ENCODE assay signal across 1 cellular context in genomic region chr19:57830071-57830602, GRCh38.
TF ChIP-seq lines count a peak whose summit lies in the region.

TSS of gene ZNF587B (plus strand) at chr19:57830299. CDS start at chr19:57830529, 230 bp downstream.

TF ChIP-seq in HepG2, 621 proteins besides CTCF, POLR2A, EP300 and RAD21 (continued from another document):
- peak; percentile 41; the same call in 1 of the 2 replicates for TF ChIP-seq MYC (CRISPR knock-in tag; IDR thresholded peaks at IDR 0.05; ENCODE audit: borderline replicate concordance)
- TF ChIP-seq KDM2A (CRISPR knock-in tag; IDR thresholded peaks at IDR 0.05; ENCODE audit: borderline replicate concordance, low read depth), result peak; percentile 23; the same call in 1 of the 2 replicates
- 0 out of 2 replicates have a peak, but pooled peaks have one; percentile 15 for TF ChIP-seq CREM (IDR thresholded peaks at IDR 0.05)
- no peak for TF ChIP-seq CREM (CRISPR knock-in tag; IDR thresholded peaks at IDR 0.05)
- TF ChIP-seq, protein P1, sequence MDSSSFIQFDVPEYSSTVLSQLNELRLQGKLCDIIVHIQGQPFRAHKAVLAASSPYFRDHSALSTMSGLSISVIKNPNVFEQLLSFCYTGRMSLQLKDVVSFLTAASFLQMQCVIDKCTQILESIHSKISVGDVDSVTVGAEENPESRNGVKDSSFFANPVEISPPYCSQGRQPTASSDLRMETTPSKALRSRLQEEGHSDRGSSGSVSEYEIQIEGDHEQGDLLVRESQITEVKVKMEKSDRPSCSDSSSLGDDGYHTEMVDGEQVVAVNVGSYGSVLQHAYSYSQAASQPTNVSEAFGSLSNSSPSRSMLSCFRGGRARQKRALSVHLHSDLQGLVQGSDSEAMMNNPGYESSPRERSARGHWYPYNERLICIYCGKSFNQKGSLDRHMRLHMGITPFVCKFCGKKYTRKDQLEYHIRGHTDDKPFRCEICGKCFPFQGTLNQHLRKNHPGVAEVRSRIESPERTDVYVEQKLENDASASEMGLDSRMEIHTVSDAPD (CRISPR knock-in tag; IDR thresholded peaks at IDR 0.05), result no peak
- TF ChIP-seq, protein P2, sequence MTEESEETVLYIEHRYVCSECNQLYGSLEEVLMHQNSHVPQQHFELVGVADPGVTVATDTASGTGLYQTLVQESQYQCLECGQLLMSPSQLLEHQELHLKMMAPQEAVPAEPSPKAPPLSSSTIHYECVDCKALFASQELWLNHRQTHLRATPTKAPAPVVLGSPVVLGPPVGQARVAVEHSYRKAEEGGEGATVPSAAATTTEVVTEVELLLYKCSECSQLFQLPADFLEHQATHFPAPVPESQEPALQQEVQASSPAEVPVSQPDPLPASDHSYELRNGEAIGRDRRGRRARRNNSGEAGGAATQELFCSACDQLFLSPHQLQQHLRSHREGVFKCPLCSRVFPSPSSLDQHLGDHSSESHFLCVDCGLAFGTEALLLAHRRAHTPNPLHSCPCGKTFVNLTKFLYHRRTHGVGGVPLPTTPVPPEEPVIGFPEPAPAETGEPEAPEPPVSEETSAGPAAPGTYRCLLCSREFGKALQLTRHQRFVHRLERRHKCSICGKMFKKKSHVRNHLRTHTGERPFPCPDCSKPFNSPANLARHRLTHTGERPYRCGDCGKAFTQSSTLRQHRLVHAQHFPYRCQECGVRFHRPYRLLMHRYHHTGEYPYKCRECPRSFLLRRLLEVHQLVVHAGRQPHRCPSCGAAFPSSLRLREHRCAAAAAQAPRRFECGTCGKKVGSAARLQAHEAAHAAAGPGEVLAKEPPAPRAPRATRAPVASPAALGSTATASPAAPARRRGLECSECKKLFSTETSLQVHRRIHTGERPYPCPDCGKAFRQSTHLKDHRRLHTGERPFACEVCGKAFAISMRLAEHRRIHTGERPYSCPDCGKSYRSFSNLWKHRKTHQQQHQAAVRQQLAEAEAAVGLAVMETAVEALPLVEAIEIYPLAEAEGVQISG (CRISPR knock-in tag; IDR thresholded peaks at IDR 0.05), result peak; percentile 55; the same call in 1 of the 2 replicates
- TF ChIP-seq SOX6 (IDR thresholded peaks at IDR 0.05), result no peak
- peak; percentile 25; the same call in 1 of the 2 replicates for TF ChIP-seq SOX6 (CRISPR knock-in tag; IDR thresholded peaks at IDR 0.05)
- peak; percentile 81 for TF ChIP-seq GABPB1 (CRISPR knock-in tag; IDR thresholded peaks at IDR 0.05)
- TF ChIP-seq DMAP1 (CRISPR knock-in tag; IDR thresholded peaks at IDR 0.05), result 0 out of 2 replicates have a peak, but pooled peaks have one; percentile 28
- no peak for TF ChIP-seq PAWR (CRISPR knock-in tag; IDR thresholded peaks at IDR 0.05; ENCODE audit: borderline replicate concordance)
- peak; percentile 60 for TF ChIP-seq STAG1 (CRISPR knock-in tag; IDR thresholded peaks at IDR 0.05)
TF ChIP-seq in HepG2: peak in this region for 44.
